1 cellular context compared by ENCODE assay signal in genomic region chr16:354286-354881, GRCh38.
TF ChIP-seq lines count a peak whose summit lies in the region.

No MANE protein-coding gene starts in this region.

TF ChIP-seq in H1, 55 proteins besides CTCF, POLR2A, EP300 and RAD21:
- TF ChIP-seq SP1 (IDR thresholded peaks at IDR 0.05; ENCODE audit: low read depth, low read length) (no peak), KDM4A (IDR thresholded peaks at IDR 0.05; ENCODE audit: low read depth, low read length, severe bottlenecking) (no peak), BCL11A (IDR thresholded peaks at IDR 0.05; ENCODE audit: low read depth in 2 of 2, low read length in 2 of 2) (no peak), ATF2 (IDR thresholded peaks at IDR 0.05; ENCODE audit: low read length) (no peak)
